In genomic region chr11:66631883-66632282, GRCh38 we compare ENCODE assay signal across 21 cellular contexts. TPM values are rescaled to one million over a fixed set of nuclear protein-coding genes. Genes with fewer than 3 reads are reported as not detected.
DNase-seq lines count a peak whose midpoint lies in the region; ATAC-seq and TF ChIP-seq lines count a peak whose summit lies in the region.
"Had no signal": no experiment of that assay in that cellular context is flagged by ENCODE, and none has a peak within 500 bp of the region (broad histone marks: within the 10 kb centered on the region; RNA-seq: fewer than 3 reads in every experiment).

No MANE protein-coding gene starts in this region.

- H2BK12ac ChIP-seq in trophoblast cell (ENCODE audit: low read length) = no peak overlapping the region

- H2AFZ ChIP-seq in trophoblast cell (ENCODE audit: insufficient read depth, low read length, poor library complexity) = no peak overlapping the region
- H2AFZ ChIP-seq: PC-9 had no signal

- H2BK5ac ChIP-seq in trophoblast cell (ENCODE audit: low read depth, low read length, poor library complexity) = no peak overlapping the region

- peak overlapping the region; percentile 12 for H3K4ac ChIP-seq in trophoblast cell (ENCODE audit: low read depth, low read length)

- BruUV-seq in Caco-2 (replicated peaks; lab: Mats Ljungman, UMichigan) = no TSS peak

- no peak overlapping the region for H3K9ac ChIP-seq in trophoblast cell (ENCODE audit: low read length)

- no peak overlapping the region for H2AK5ac ChIP-seq in trophoblast cell (ENCODE audit: low read length)

- H3K36me3 Mint-ChIP-seq in activated CD4-positive, alpha-beta T cell treated with anti-CD3 and anti-CD28 coated beads for 36 hours (ENCODE audit: low read depth) = peaks cover 64% of the 10 kb centered on the region
- peaks cover 94% of the 10 kb centered on the region for H3K36me3 Mint-ChIP-seq in Caco-2 (ENCODE audit: insufficient read depth, unreplicated experiment)
- H3K36me3 Mint-ChIP-seq in brain = peaks cover 80% of the 10 kb centered on the region

- POLR2A ChIA-PET in activated CD4-positive, alpha-beta T cell treated with anti-CD3 and anti-CD28 coated beads for 36 hours (lab: Charles Lee) = interaction anchor here (1.5 to 1.7 kb wide), 2 partner anchors 9 to 10 kb away, joined by 6 to 8 read pairs; no protein-coding TSS in a partner anchor
- POLR2A ChIA-PET in Caco-2 (lab: Charles Lee) = no interaction called here

- H3K9me3 Mint-ChIP-seq in activated CD4-positive, alpha-beta T cell treated with anti-CD3 and anti-CD28 coated beads for 36 hours (ENCODE audit: low read depth) = no peaks in the 10 kb centered on the region
- H3K9me3 Mint-ChIP-seq in Caco-2 (ENCODE audit: unreplicated experiment) (no peaks in the 10 kb centered on the region), brain (no peaks in the 10 kb centered on the region)
- H3K9me3 Mint-ChIP-seq: CD8-positive, alpha-beta memory T cell had no signal

- intact Hi-C loops in activated CD4-positive, alpha-beta T cell treated with anti-CD3 and anti-CD28 coated beads for 36 hours (cut with DNase I, micrococcal nuclease) = loop anchor here in 1 of 2 experiments (10.0 kb wide), 1 partner anchor 853 kb away; the partner anchor contains the start of gene AIP
- intact Hi-C loops in Caco-2 (cut with micrococcal nuclease; ENCODE audit: unreplicated experiment) = no loop called here
- intact Hi-C loops in body of pancreas (cut with DNase I) = no loop called here

- no CpG with 5 or more reads among the region's 6 CpGs for WGBS in trophoblast cell (ENCODE audit: extremely low coverage, insufficient coverage, insufficient read length)
- 84 to 95% methylated on average over 6 of the region's 6 CpGs for WGBS in body of pancreas, 2 donors

- no peaks in the 10 kb centered on the region for H3K27me3 Mint-ChIP-seq in activated CD4-positive, alpha-beta T cell treated with anti-CD3 and anti-CD28 coated beads for 36 hours
- no peaks in the 10 kb centered on the region for H3K27me3 Mint-ChIP-seq in Caco-2 (ENCODE audit: insufficient read depth, unreplicated experiment)
- H3K27me3 Mint-ChIP-seq in brain = peaks cover 3% of the 10 kb centered on the region
- H3K27me3 Mint-ChIP-seq: CD8-positive, alpha-beta memory T cell had no signal

- no peak for TF ChIP-seq POLR2A in body of pancreas (IDR thresholded peaks at IDR 0.05)

- H3K4me3 Mint-ChIP-seq in activated CD4-positive, alpha-beta T cell treated with anti-CD3 and anti-CD28 coated beads for 36 hours = no peak overlapping the region
- H3K4me3 Mint-ChIP-seq in Caco-2 (ENCODE audit: unreplicated experiment) (no peak overlapping the region), brain (no peak overlapping the region)

- H4K12ac ChIP-seq in trophoblast cell (ENCODE audit: low read depth, low read length) = no peak overlapping the region

- no peak overlapping the region for H3K18ac ChIP-seq in trophoblast cell (ENCODE audit: low read length)

- no peaks in the 10 kb centered on the region for H3K79me1 ChIP-seq in trophoblast cell (ENCODE audit: low read length)

- peaks cover 43% of the 10 kb centered on the region for H3K4me1 Mint-ChIP-seq in activated CD4-positive, alpha-beta T cell treated with anti-CD3 and anti-CD28 coated beads for 36 hours
- peaks cover 6% of the 10 kb centered on the region for H3K4me1 Mint-ChIP-seq in Caco-2 (ENCODE audit: low read depth, unreplicated experiment)
- H3K4me1 Mint-ChIP-seq in brain = peaks cover 10% of the 10 kb centered on the region

- CTCF ChIA-PET in activated CD4-positive, alpha-beta T cell treated with anti-CD3 and anti-CD28 coated beads for 36 hours (lab: Charles Lee) = interaction anchor here (1.3 kb wide), 1 partner anchor 8 kb away, joined by 3 read pairs; no protein-coding TSS in a partner anchor
- CTCF ChIA-PET in Caco-2 (lab: Charles Lee) = no interaction called here

- no peak overlapping the region for H3K14ac ChIP-seq in trophoblast cell (ENCODE audit: low read length)

- H3K4me1 ChIP-seq in Caco-2 (no peaks in the 10 kb centered on the region), trophoblast cell (ENCODE audit: control insufficient read depth in 1 of 2, insufficient read depth in 2 of 2, low read length in 2 of 2) (no peaks in the 10 kb centered on the region), body of pancreas (no peaks in the 10 kb centered on the region)

- H3K4me3 ChIP-seq in Caco-2 (ENCODE audit: low read depth, low read length) (no peak overlapping the region), trophoblast cell (ENCODE audit: low read depth, low read length) (no peak overlapping the region), coronary artery (no peak overlapping the region), body of pancreas (no peak overlapping the region)
- H3K4me3 ChIP-seq: GM12878, PC-9 had no signal

- TF ChIP-seq CTCF in Caco-2 (IDR thresholded peaks at IDR 0.05; ENCODE audit: insufficient read depth in 1 of 2, low read depth in 1 of 2, low read length in 1 of 2, severe bottlenecking in 1 of 2, unreplicated experiment in 1 of 2) = no peak
- no peak for TF ChIP-seq CTCF in brain (conservative IDR thresholded peaks at IDR 0.05)
- TF ChIP-seq CTCF in coronary artery (IDR thresholded peaks at IDR 0.05) = no peak
- TF ChIP-seq CTCF in body of pancreas (IDR thresholded peaks at IDR 0.05) = no peak

- no peak overlapping the region for H3K23ac ChIP-seq in trophoblast cell (ENCODE audit: low read length)

- H3K9me3 ChIP-seq in Caco-2 (no peaks in the 10 kb centered on the region), trophoblast cell (ENCODE audit: insufficient read depth, low read depth, low read length) (no peaks in the 10 kb centered on the region), body of pancreas (no peaks in the 10 kb centered on the region)

- ATAC-seq in activated CD4-positive, alpha-beta T cell treated with anti-CD3 and anti-CD28 coated beads for 36 hours = no peak
- ATAC-seq in body of pancreas = no peak
- ATAC-seq: GM12878, HepG2 had no signal

- H3K79me2 ChIP-seq in trophoblast cell (ENCODE audit: control insufficient read depth, insufficient read depth, low read length, poor library complexity) = peaks cover 3% of the 10 kb centered on the region

- no peak overlapping the region for H2BK120ac ChIP-seq in trophoblast cell (ENCODE audit: insufficient read depth, low read length, poor library complexity)

- H3K36me3 ChIP-seq in Caco-2 (ENCODE audit: control insufficient read depth, insufficient read depth, low read length) = peaks cover 15% of the 10 kb centered on the region
- peaks cover 31 to 39% of the 10 kb centered on the region in 2 experiments for H3K36me3 ChIP-seq in trophoblast cell (ENCODE audit: control insufficient read depth in 1 of 2, insufficient read depth in 2 of 2, low read length in 2 of 2)
- peaks cover 0 to 12% of the 10 kb centered on the region in 2 donors for H3K36me3 ChIP-seq in body of pancreas (replicated peaks in 1 of 2; ENCODE audit: insufficient read depth in 1 of 2, low read depth in 2 of 2)

- no peak overlapping the region for H4K91ac ChIP-seq in trophoblast cell (ENCODE audit: low read depth, low read length)

- no peak overlapping the region for H4K8ac ChIP-seq in trophoblast cell (ENCODE audit: low read depth, low read length)

- H3K27me3 ChIP-seq in Caco-2 (replicated peaks; ENCODE audit: control insufficient read depth, insufficient read depth, low read length) (no peaks in the 10 kb centered on the region), trophoblast cell (ENCODE audit: insufficient read depth, low read length) (no peaks in the 10 kb centered on the region), body of pancreas (no peaks in the 10 kb centered on the region)

- H3K27ac ChIP-seq in trophoblast cell (ENCODE audit: low read depth, low read length) (no peak overlapping the region), coronary artery (no peak overlapping the region), body of pancreas (no peak overlapping the region)
- H3K27ac ChIP-seq: PC-9 had no signal

- DNase-seq in activated CD4-positive, alpha-beta T cell treated with anti-CD3 and anti-CD28 coated beads for 36 hours = no peak
- DNase-seq in activated CD4-positive, alpha-beta T cell treated with anti-CD3 and anti-CD28 coated beads, Interleukin-2, amount 50 U/mL, for 48 hours = no peak
- DNase-seq in Caco-2 (no peak), trophoblast cell (no peak), NCI-H524 treated with DMSO at 0.1 percent for 48 hours (lab: John Stamatoyannopoulos, UW) (no peak), coronary artery (ENCODE audit: low spot score) (no peak), body of pancreas (no peak)
- DNase-seq: 8988T; CD8-positive, alpha-beta memory T cell; DND-41; GDM1; NCI-H1048; NCI-H146; NCI-H2081; NCI-H510A; NCI-H82; PC-9 had no signal

- H3K4me2 ChIP-seq in trophoblast cell (ENCODE audit: low read length) = no peak overlapping the region
- H3K4me2 ChIP-seq: PC-9 had no signal

- peak overlapping the region; percentile 69 for H3K27ac Mint-ChIP-seq in activated CD4-positive, alpha-beta T cell treated with anti-CD3 and anti-CD28 coated beads for 36 hours
- H3K27ac Mint-ChIP-seq in Caco-2 (ENCODE audit: unreplicated experiment) (peak overlapping the region; percentile 36), brain (peak overlapping the region in 3 of 5 experiments; percentile 34 to 52 (median 46))

RNA-seq across cellular contexts. Expression of gene RBM4, which starts 6.6 kb away (rescaled TPM):
- total RNA-seq in activated CD4-positive, alpha-beta T cell treated with anti-CD3 and anti-CD28 coated beads for 36 hours = 100 to 1,000 TPM; 104 to 122 TPM
- 257 and 273 TPM in 2 replicates for total RNA-seq in Caco-2 (2022)
- 208 TPM for polyA plus RNA-seq in brain (ENCODE audit: insufficient read depth, low read depth, low replicate concordance)
- 136 and 139 TPM in 2 replicates for polyA plus RNA-seq in trophoblast cell (2013)
- total RNA-seq in body of pancreas = 10 to 100 TPM; 44.2 to 71.1 TPM

RNA-seq across cellular contexts. Expression of gene RBM14, which starts 15.5 kb away (rescaled TPM):
- 100 to 1,000 TPM; 122 to 137 TPM for total RNA-seq in activated CD4-positive, alpha-beta T cell treated with anti-CD3 and anti-CD28 coated beads for 36 hours
- 160 and 173 TPM in 2 replicates for total RNA-seq in Caco-2 (2022)
- polyA plus RNA-seq in brain (ENCODE audit: insufficient read depth, low read depth, low replicate concordance) = 70.7 TPM
- polyA plus RNA-seq in trophoblast cell (2013) = 57.7 and 58.2 TPM in 2 replicates
- 10 to 100 TPM; 29.8 to 37.6 TPM for total RNA-seq in body of pancreas

RNA-seq across cellular contexts. Expression of gene CCS, which starts 38.9 kb away (rescaled TPM):
- total RNA-seq in activated CD4-positive, alpha-beta T cell treated with anti-CD3 and anti-CD28 coated beads for 36 hours = 10 to 100 TPM; 16.3 to 24.0 TPM
- total RNA-seq in Caco-2 (2022) = 52.9 and 54.0 TPM in 2 replicates
- polyA plus RNA-seq in brain (ENCODE audit: insufficient read depth, low read depth, low replicate concordance) = 37.9 TPM
- 34.7 and 34.8 TPM in 2 replicates for polyA plus RNA-seq in trophoblast cell (2013)
- total RNA-seq in body of pancreas = 10 to 100 TPM; 26.5 to 33.9 TPM

RNA-seq across cellular contexts. Expression of gene CCDC87, which starts 39.0 kb away (rescaled TPM):
- total RNA-seq in activated CD4-positive, alpha-beta T cell treated with anti-CD3 and anti-CD28 coated beads for 36 hours = under 1 TPM; 0.09 to 0.14 TPM
- total RNA-seq in Caco-2 (2022) (1.0 TPM in 2 replicates), body of pancreas (under 1 TPM in 1 of 2 donors, not detected in 1; under 0.01 TPM)
- polyA plus RNA-seq in brain (ENCODE audit: insufficient read depth, low read depth, low replicate concordance) = 1.2 TPM
- polyA plus RNA-seq in trophoblast cell (2013) = 0.12 and 0.14 TPM in 2 replicates
- total RNA-seq: MCF 10A had no signal
- polyA plus RNA-seq: CD8-positive, alpha-beta memory T cell had no signal

RNA-seq across cellular contexts. Expression of gene RBM4B, which starts 45.8 kb away (rescaled TPM):
- 10 to 100 TPM; 14.7 to 14.8 TPM for total RNA-seq in activated CD4-positive, alpha-beta T cell treated with anti-CD3 and anti-CD28 coated beads for 36 hours
- 39.8 and 45.8 TPM in 2 replicates for total RNA-seq in Caco-2 (2022)
- 40.5 TPM for polyA plus RNA-seq in brain (ENCODE audit: insufficient read depth, low read depth, low replicate concordance)
- polyA plus RNA-seq in trophoblast cell (2013) = 23.6 and 23.8 TPM in 2 replicates
- 10 to 100 TPM; 13.2 to 22.6 TPM for total RNA-seq in body of pancreas
